8 cellular contexts compared by ENCODE assay signal in genomic region chr2:95402004-95402369, GRCh38. TPM values are rescaled to one million over a fixed set of nuclear protein-coding genes. Genes with fewer than 3 reads are reported as not detected.
A peak's percentile ranks its signal among the peaks of the same experiment; 100 is the strongest.
DNase-seq lines count a peak whose midpoint lies in the region; ATAC-seq, FAIRE-seq and TF ChIP-seq lines count a peak whose summit lies in the region.
"Not testable (repeated sequence)": the region's sequence is repeated elsewhere in the genome, so short reads cannot be mapped to it uniquely, and the experiment has no call there.

No MANE protein-coding gene starts in this region.

- not testable (repeated sequence) for H3K9me3 ChIP-seq in HAP-1; SU-DHL-6 (ENCODE audit: insufficient read depth, low read length); breast epithelium; upper lobe of left lung

- H3F3A ChIP-seq in SU-DHL-6 (ENCODE audit: insufficient read depth) = not testable (repeated sequence)

- H3K79me2 ChIP-seq in SU-DHL-6 (ENCODE audit: insufficient read depth, low read length) = not testable (repeated sequence)

- not testable (repeated sequence) for DNase-seq in GM12891 (ENCODE audit: insufficient read length, low spot score); HAP-1 (ENCODE audit: low spot score in 2 of 2); breast epithelium (ENCODE audit: low spot score in 2 of 2); neural crest cell (ENCODE audit: low read depth, low spot score)
- DNase-seq in HL-60 (ENCODE audit: low read depth in 1 of 2, low spot score in 1 of 2) (peak; percentile 4 to 5), left ventricle myocardium superior (peak; percentile 30), upper lobe of left lung (peak; percentile 41 to 66)

- not testable (repeated sequence) for TF ChIP-seq EP300 in upper lobe of left lung (IDR thresholded peaks at IDR 0.05)

- peak overlapping the region; percentile 99 for H3K4me3 Mint-ChIP-seq in neural crest cell

- peaks cover 25% of the 10 kb centered on the region for H3K4me1 Mint-ChIP-seq in neural crest cell

- H3K36me3 ChIP-seq in HAP-1 (replicated peaks); SU-DHL-6 (ENCODE audit: low read length); breast epithelium; upper lobe of left lung: not testable (repeated sequence)

- TF ChIP-seq CTCF in HL-60 (IDR thresholded peaks at IDR 0.05; ENCODE audit: insufficient read depth, low read length); SU-DHL-6 (IDR thresholded peaks at IDR 0.05; ENCODE audit: insufficient read depth, low read length, poor library complexity, severe bottlenecking); breast epithelium (IDR thresholded peaks at IDR 0.05); neural crest cell (conservative IDR thresholded peaks at IDR 0.05); upper lobe of left lung (IDR thresholded peaks at IDR 0.05): not testable (repeated sequence)

- not testable (repeated sequence) for H3K36me3 Mint-ChIP-seq in neural crest cell (ENCODE audit: low read depth)

- not testable (repeated sequence) for H3K27me3 ChIP-seq in HAP-1 (ENCODE audit: low read depth); HL-60 (ENCODE audit: insufficient read depth, poor library complexity, severe bottlenecking); SU-DHL-6 (ENCODE audit: low read length); breast epithelium; upper lobe of left lung

- intact Hi-C loops in breast epithelium (cut with DNase I; ENCODE audit: low total_unique reads); left ventricle myocardium superior (cut with micrococcal nuclease): not testable (repeated sequence)

- H3K9ac ChIP-seq in SU-DHL-6 (ENCODE audit: low read length) = peak overlapping the region; percentile 68

- not testable (repeated sequence) for H3K9me3 Mint-ChIP-seq in neural crest cell

- peak; percentile 23 for FAIRE-seq in GM12891 (lab: Jason Lieb, UNC)

- not testable (repeated sequence) for H3K4me1 ChIP-seq in HAP-1, breast epithelium
- peaks cover 15 to 22% (median 17%) of the 10 kb centered on the region in 4 donors for H3K4me1 ChIP-seq in upper lobe of left lung

- ATAC-seq in left ventricle myocardium superior = peak; percentile 34
- peak; percentile 38 to 56 for ATAC-seq in upper lobe of left lung (ENCODE audit: low FRiP score in 2 of 2)

- peak overlapping the region; percentile 50 for H3K4me2 ChIP-seq in SU-DHL-6 (ENCODE audit: low read depth, low read length, poor library complexity, severe bottlenecking)

- in situ Hi-C loops in HAP-1 (cut with MboI; ENCODE audit: low sequenced_read_pairs) = not testable (repeated sequence)

- H4K20me1 ChIP-seq in SU-DHL-6 (ENCODE audit: low read depth, low read length) = not testable (repeated sequence)

- peak overlapping the region; percentile 98 for H2AFZ ChIP-seq in SU-DHL-6 (ENCODE audit: low read depth, low read length, severe bottlenecking)

- not testable (repeated sequence) for TF ChIP-seq POLR2A in GM12891 (IDR thresholded peaks at IDR 0.05; ENCODE audit: low read depth, low read length); breast epithelium (IDR thresholded peaks at IDR 0.05); upper lobe of left lung (IDR thresholded peaks at IDR 0.05)

- peak overlapping the region; percentile 80 for H3K27ac ChIP-seq in HL-60 (replicated peaks)
- not testable (repeated sequence) for H3K27ac ChIP-seq in SU-DHL-6 (ENCODE audit: low read depth, low read length)
- H3K27ac ChIP-seq in breast epithelium = peak overlapping the region; percentile 76 to 87
- peak overlapping the region; percentile 83 to 93 (median 88) for H3K27ac ChIP-seq in upper lobe of left lung

- 0 to 7% methylated on average over 1 to 10 of the region's 10 CpGs for WGBS in upper lobe of left lung, 2 donors

- peak overlapping the region; percentile 99 for H3K27ac Mint-ChIP-seq in neural crest cell (ENCODE audit: unreplicated experiment)

- H3K4me3 ChIP-seq in HAP-1 = peak overlapping the region; percentile 97
- H3K4me3 ChIP-seq in HL-60 (replicated peaks; ENCODE audit: insufficient read depth, low read length) = peak overlapping the region; percentile 98
- peak overlapping the region; percentile 78 for H3K4me3 ChIP-seq in SU-DHL-6 (ENCODE audit: insufficient read depth, low read length, poor library complexity, severe bottlenecking)
- H3K4me3 ChIP-seq in breast epithelium = peak overlapping the region; percentile 72 to 95 (median 78)
- H3K4me3 ChIP-seq in upper lobe of left lung = peak overlapping the region; percentile 70 to 96 (median 83)

- H3K27me3 Mint-ChIP-seq in neural crest cell (ENCODE audit: low read depth) = not testable (repeated sequence)

- H3K9me2 ChIP-seq in SU-DHL-6 (replicated peaks; ENCODE audit: insufficient read depth, low read length) = not testable (repeated sequence)

RNA-seq across cellular contexts. Expression of gene FAHD2A, which starts 0.5 kb away (rescaled TPM):
- 19.9 TPM for polyA plus RNA-seq in GM12891 (2012; ENCODE audit: low read depth, missing spikeins)
- total RNA-seq in breast epithelium = 10 to 100 TPM; 19.3 to 50.1 (median 24.3) TPM
- 46.3 TPM for total RNA-seq in left ventricle myocardium superior
- total RNA-seq in neural crest cell = 37.7 and 42.2 TPM in 2 replicates
- 10 to 100 TPM; 18.9 to 23.3 (median 22.2) TPM for total RNA-seq in upper lobe of left lung
